ENCODE assay signal across 1 cellular context in genomic region chr7:106793015-106793651, GRCh38.
TF ChIP-seq lines count a peak whose summit lies in the region.

No MANE protein-coding gene starts in this region.

TF ChIP-seq in WTC11, 78 proteins besides CTCF, POLR2A, EP300 and RAD21 (continued from another document):
- no peak for TF ChIP-seq AFF4 (CRISPR knock-in tag; IDR thresholded peaks at IDR 0.05; ENCODE audit: borderline replicate concordance)
- no peak for TF ChIP-seq JUN (CRISPR knock-in tag; IDR thresholded peaks at IDR 0.05)
- TF ChIP-seq ATF6 (CRISPR knock-in tag; IDR thresholded peaks at IDR 0.05): no peak
- TF ChIP-seq ZNF232 (CRISPR knock-in tag; IDR thresholded peaks at IDR 0.05): no peak
- no peak for TF ChIP-seq ATF2 (CRISPR knock-in tag; IDR thresholded peaks at IDR 0.05; ENCODE audit: borderline replicate concordance, low read depth)
